Comparison of ENCODE assay signal across 8 cellular contexts in genomic region chr10:86246279-86246940, GRCh38.
"Had no signal": no experiment of that assay in that cellular context is flagged by ENCODE, and none has a peak within 500 bp of the region (broad histone marks: within the 10 kb centered on the region; RNA-seq: fewer than 3 reads in every experiment).

No MANE protein-coding gene starts in this region.

- H3K9ac ChIP-seq: GM23248 had no signal

- ATAC-seq: HepG2 had no signal

- DNase-seq: GM23248, GOT3, H7, HCEC 1CT, HFFc6 had no signal

- H3K27ac Mint-ChIP-seq: HFFc6, IgD-negative memory B cell had no signal

- H3K27me3 Mint-ChIP-seq: IgD-negative memory B cell had no signal

- H3K4me3 ChIP-seq: GM23248 had no signal

- H3K4me3 Mint-ChIP-seq: HFFc6 had no signal

- H3K36me3 Mint-ChIP-seq: IgD-negative memory B cell had no signal

- H3K27ac ChIP-seq: GM23248, HL-60 had no signal

- H2AFZ ChIP-seq: GM23248 had no signal
